In the genomic region with DNA sequence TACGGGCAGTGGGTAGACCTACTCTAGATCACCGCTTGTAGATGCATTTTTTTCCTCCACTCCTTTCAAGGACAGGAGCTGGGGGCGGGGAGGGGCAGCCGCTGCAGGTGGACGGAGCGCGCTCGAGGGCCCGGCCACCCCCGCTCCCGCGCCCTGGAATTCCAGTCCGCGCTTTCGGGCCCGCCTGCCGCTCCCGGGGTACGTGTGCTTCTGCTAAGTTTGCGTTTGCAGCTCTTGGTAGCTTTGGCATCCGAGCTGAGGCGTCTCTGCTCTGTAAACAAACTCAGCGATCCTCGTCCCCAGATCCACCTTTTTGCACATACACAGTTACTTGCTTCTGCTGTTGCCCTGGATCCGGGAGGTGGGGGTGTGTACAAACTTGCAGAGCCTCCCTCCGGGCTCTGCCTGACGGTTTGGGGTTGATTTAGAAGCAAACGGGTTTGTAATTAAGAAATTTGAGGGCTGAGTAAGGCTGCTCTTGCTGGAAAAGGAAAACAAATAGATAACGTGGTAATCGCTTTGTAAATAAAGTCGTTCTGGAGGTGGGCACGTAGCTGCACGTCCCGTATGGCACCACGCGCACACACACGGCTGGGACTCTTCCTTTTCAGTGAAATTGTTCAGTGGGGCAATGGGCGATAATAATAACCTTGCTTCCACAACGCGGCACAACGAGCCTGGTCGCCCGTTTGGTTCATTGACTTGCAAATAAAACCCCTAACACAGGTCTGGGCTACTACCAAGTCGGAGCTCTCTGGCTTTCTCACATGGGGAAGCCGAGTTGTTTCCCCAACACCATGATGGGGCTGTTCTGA, we compare ENCODE assay signal across 1 cellular context.
TF ChIP-seq lines count a peak whose summit lies in the region.

No MANE protein-coding gene starts in this region.

TF ChIP-seq in WTC11, 78 proteins besides CTCF, POLR2A, EP300 and RAD21 (continued from another document and continues in another):
- TF ChIP-seq ARID4B (CRISPR knock-in tag; IDR thresholded peaks at IDR 0.05; ENCODE audit: borderline replicate concordance) (peak; percentile 20; the same call in 1 of the 2 replicates), SMAD4 (CRISPR knock-in tag; IDR thresholded peaks at IDR 0.05) (no peak), SMAD3 (CRISPR knock-in tag; IDR thresholded peaks at IDR 0.05; ENCODE audit: borderline replicate concordance) (0 out of 2 replicates have a peak, but pooled peaks have one; percentile 28), NFATC4 (CRISPR knock-in tag; IDR thresholded peaks at IDR 0.05) (no peak), ZBTB21 (CRISPR knock-in tag; IDR thresholded peaks at IDR 0.05; ENCODE audit: borderline replicate concordance) (no peak), RORB (CRISPR knock-in tag; IDR thresholded peaks at IDR 0.05) (no peak), CBFB (CRISPR knock-in tag; IDR thresholded peaks at IDR 0.05; ENCODE audit: low read depth) (no peak), EMX1 (CRISPR knock-in tag; IDR thresholded peaks at IDR 0.05) (no peak), ZNF263 (CRISPR knock-in tag; IDR thresholded peaks at IDR 0.05; ENCODE audit: low read depth) (no peak), JUN (CRISPR knock-in tag; IDR thresholded peaks at IDR 0.05) (no peak), ZNF396 (CRISPR knock-in tag; IDR thresholded peaks at IDR 0.05; ENCODE audit: borderline replicate concordance) (no peak), SOX15 (CRISPR knock-in tag; IDR thresholded peaks at IDR 0.05) (no peak), NR3C1 (CRISPR knock-in tag; conservative IDR thresholded peaks at IDR 0.05; ENCODE audit: low read depth) (no peak), E2F1 (CRISPR knock-in tag; IDR thresholded peaks at IDR 0.05) (no peak), OVOL2 (CRISPR knock-in tag; IDR thresholded peaks at IDR 0.05; ENCODE audit: borderline replicate concordance) (no peak), TEAD4 (CRISPR knock-in tag; IDR thresholded peaks at IDR 0.05) (no peak), ESRRA (CRISPR knock-in tag; IDR thresholded peaks at IDR 0.05; ENCODE audit: borderline replicate concordance) (no peak), MAX (CRISPR knock-in tag; IDR thresholded peaks at IDR 0.05) (no peak; the same call in 1 of the 2 replicates), SP1 (CRISPR knock-in tag; conservative IDR thresholded peaks at IDR 0.05) (peak; percentile 70), TCF7 (CRISPR knock-in tag; IDR thresholded peaks at IDR 0.05; ENCODE audit: low read depth) (no peak), CDX4 (CRISPR knock-in tag; IDR thresholded peaks at IDR 0.05; ENCODE audit: borderline replicate concordance) (no peak), ZNF317 (CRISPR knock-in tag; IDR thresholded peaks at IDR 0.05; ENCODE audit: borderline replicate concordance, low read depth) (no peak), ZNF423 (CRISPR knock-in tag; IDR thresholded peaks at IDR 0.05) (no peak)
- TF ChIP-seq, protein P1, sequence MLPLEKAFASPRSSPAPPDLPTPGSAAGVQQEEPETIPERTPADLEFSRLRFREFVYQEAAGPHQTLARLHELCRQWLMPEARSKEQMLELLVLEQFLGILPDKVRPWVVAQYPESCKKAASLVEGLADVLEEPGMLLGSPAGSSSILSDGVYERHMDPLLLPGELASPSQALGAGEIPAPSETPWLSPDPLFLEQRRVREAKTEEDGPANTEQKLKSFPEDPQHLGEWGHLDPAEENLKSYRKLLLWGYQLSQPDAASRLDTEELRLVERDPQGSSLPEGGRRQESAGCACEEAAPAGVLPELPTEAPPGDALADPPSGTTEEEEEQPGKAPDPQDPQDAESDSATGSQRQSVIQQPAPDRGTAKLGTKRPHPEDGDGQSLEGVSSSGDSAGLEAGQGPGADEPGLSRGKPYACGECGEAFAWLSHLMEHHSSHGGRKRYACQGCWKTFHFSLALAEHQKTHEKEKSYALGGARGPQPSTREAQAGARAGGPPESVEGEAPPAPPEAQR (CRISPR knock-in tag; IDR thresholded peaks at IDR 0.05): no peak
- TF ChIP-seq, protein P2, sequence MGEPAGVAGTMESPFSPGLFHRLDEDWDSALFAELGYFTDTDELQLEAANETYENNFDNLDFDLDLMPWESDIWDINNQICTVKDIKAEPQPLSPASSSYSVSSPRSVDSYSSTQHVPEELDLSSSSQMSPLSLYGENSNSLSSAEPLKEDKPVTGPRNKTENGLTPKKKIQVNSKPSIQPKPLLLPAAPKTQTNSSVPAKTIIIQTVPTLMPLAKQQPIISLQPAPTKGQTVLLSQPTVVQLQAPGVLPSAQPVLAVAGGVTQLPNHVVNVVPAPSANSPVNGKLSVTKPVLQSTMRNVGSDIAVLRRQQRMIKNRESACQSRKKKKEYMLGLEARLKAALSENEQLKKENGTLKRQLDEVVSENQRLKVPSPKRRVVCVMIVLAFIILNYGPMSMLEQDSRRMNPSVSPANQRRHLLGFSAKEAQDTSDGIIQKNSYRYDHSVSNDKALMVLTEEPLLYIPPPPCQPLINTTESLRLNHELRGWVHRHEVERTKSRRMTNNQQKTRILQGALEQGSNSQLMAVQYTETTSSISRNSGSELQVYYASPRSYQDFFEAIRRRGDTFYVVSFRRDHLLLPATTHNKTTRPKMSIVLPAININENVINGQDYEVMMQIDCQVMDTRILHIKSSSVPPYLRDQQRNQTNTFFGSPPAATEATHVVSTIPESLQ (CRISPR knock-in tag; IDR thresholded peaks at IDR 0.05): no peak
- TF ChIP-seq, protein P3, sequence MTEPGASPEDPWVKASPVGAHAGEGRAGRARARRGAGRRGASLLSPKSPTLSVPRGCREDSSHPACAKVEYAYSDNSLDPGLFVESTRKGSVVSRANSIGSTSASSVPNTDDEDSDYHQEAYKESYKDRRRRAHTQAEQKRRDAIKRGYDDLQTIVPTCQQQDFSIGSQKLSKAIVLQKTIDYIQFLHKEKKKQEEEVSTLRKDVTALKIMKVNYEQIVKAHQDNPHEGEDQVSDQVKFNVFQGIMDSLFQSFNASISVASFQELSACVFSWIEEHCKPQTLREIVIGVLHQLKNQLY (CRISPR knock-in tag; IDR thresholded peaks at IDR 0.05): no peak
- TF ChIP-seq, protein P4, sequence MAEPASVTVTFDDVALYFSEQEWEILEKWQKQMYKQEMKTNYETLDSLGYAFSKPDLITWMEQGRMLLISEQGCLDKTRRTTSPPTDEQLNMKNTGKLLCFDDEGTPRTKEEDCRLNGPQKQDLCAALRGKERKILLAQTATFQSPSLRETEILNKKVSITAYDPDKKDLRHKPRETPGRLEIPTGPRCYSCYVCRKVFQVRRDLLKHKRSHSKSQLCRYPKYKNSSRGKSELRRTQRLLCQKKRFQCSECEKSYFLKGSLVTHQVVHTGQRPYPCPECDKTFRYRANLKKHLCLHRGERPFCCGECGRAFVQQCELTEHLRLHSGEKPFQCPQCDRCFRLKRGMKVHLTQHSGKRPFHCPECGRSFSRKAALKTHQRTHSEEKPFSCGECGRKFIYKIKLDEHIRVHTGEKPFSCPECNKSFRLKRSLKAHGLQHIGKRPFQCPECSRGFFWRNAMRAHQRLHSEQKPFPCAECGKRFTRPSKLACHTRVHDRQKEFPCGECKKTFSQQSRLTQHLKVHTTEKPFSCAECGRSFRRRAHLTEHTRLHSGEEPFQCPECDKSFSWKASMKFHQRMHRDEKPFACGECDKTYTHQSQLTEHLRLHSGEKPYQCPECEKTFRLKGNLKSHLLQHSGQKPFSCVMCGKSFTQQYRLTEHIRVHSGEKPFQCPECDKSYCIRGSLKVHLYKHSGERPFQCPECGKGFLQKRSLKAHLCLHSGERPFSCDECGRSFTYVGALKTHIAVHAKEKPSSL (CRISPR knock-in tag; conservative IDR thresholded peaks at IDR 0.05): no peak
- TF ChIP-seq, protein P5, sequence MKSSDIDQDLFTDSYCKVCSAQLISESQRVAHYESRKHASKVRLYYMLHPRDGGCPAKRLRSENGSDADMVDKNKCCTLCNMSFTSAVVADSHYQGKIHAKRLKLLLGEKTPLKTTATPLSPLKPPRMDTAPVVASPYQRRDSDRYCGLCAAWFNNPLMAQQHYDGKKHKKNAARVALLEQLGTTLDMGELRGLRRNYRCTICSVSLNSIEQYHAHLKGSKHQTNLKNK (CRISPR knock-in tag; IDR thresholded peaks at IDR 0.05): no peak
- TF ChIP-seq, protein P6, sequence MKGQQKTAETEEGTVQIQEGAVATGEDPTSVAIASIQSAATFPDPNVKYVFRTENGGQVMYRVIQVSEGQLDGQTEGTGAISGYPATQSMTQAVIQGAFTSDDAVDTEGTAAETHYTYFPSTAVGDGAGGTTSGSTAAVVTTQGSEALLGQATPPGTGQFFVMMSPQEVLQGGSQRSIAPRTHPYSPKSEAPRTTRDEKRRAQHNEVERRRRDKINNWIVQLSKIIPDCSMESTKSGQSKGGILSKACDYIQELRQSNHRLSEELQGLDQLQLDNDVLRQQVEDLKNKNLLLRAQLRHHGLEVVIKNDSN (CRISPR knock-in tag; IDR thresholded peaks at IDR 0.05): no peak
- TF ChIP-seq, protein P7, sequence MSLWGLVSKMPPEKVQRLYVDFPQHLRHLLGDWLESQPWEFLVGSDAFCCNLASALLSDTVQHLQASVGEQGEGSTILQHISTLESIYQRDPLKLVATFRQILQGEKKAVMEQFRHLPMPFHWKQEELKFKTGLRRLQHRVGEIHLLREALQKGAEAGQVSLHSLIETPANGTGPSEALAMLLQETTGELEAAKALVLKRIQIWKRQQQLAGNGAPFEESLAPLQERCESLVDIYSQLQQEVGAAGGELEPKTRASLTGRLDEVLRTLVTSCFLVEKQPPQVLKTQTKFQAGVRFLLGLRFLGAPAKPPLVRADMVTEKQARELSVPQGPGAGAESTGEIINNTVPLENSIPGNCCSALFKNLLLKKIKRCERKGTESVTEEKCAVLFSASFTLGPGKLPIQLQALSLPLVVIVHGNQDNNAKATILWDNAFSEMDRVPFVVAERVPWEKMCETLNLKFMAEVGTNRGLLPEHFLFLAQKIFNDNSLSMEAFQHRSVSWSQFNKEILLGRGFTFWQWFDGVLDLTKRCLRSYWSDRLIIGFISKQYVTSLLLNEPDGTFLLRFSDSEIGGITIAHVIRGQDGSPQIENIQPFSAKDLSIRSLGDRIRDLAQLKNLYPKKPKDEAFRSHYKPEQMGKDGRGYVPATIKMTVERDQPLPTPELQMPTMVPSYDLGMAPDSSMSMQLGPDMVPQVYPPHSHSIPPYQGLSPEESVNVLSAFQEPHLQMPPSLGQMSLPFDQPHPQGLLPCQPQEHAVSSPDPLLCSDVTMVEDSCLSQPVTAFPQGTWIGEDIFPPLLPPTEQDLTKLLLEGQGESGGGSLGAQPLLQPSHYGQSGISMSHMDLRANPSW (CRISPR knock-in tag; conservative IDR thresholded peaks at IDR 0.05; ENCODE audit: low read depth): no peak
- TF ChIP-seq, protein P8, sequence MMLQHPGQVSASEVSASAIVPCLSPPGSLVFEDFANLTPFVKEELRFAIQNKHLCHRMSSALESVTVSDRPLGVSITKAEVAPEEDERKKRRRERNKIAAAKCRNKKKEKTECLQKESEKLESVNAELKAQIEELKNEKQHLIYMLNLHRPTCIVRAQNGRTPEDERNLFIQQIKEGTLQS (CRISPR knock-in tag; conservative IDR thresholded peaks at IDR 0.05): no peak
- TF ChIP-seq, protein P9, sequence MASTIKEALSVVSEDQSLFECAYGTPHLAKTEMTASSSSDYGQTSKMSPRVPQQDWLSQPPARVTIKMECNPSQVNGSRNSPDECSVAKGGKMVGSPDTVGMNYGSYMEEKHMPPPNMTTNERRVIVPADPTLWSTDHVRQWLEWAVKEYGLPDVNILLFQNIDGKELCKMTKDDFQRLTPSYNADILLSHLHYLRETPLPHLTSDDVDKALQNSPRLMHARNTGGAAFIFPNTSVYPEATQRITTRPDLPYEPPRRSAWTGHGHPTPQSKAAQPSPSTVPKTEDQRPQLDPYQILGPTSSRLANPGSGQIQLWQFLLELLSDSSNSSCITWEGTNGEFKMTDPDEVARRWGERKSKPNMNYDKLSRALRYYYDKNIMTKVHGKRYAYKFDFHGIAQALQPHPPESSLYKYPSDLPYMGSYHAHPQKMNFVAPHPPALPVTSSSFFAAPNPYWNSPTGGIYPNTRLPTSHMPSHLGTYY (CRISPR knock-in tag; IDR thresholded peaks at IDR 0.05): no peak
